Comparison of ENCODE assay signal across 9 cellular contexts in genomic region chr16:2907089-2907735, GRCh38. TPM values are rescaled to one million over a fixed set of nuclear protein-coding genes. Genes with fewer than 3 reads are reported as not detected.
DNase-seq lines count a peak whose midpoint lies in the region; ATAC-seq and TF ChIP-seq lines count a peak whose summit lies in the region.
"Not testable (repeated sequence)": the region's sequence is repeated elsewhere in the genome, so short reads cannot be mapped to it uniquely, and the experiment has no call there.
"Had no signal": no experiment of that assay in that cellular context is flagged by ENCODE, and none has a peak within 500 bp of the region (broad histone marks: within the 10 kb centered on the region; RNA-seq: fewer than 3 reads in every experiment).

No MANE protein-coding gene starts in this region.

- not testable (repeated sequence) for DNase-seq in CD14-positive monocyte (ENCODE audit: low spot score); HFF-Myc (ENCODE audit: extremely low read depth, low read depth)
- DNase-seq in NCI-H748 (lab: John Stamatoyannopoulos, UW; ENCODE audit: unreplicated experiment) (peak; percentile 47), activated B cell treated with CpG ODN at 0.5 μM for 24 hours (peak; percentile 42), amniotic stem cell (lab: John Stamatoyannopoulos, UW) (peak; percentile 20), fibroblast of pulmonary artery (ENCODE audit: low read depth) (peak; percentile 55), mesothelial cell of epicardium (ENCODE audit: low spot score in 2 of 2, unreplicated experiment in 2 of 2) (peak in 1 of 2 experiments; percentile 59)
- DNase-seq in stimulated activated CD4-positive, alpha-beta T cell treated with anti-CD3 and anti-CD28 coated beads, Interleukin-4, amount 100 ng/mL, for 24 hours, result peak; percentile 39

- POLR2A ChIA-PET in activated B cell treated with CpG ODN at 0.5 μM for 24 hours (lab: Charles Lee), result interaction anchor here (0.7 to 1.1 kb wide), 5 partner anchors 10 to 494 kb away, joined by 3 to 8 read pairs (median 3); partner anchors contain the start of genes ELOB, FLYWCH2, ZNF174 and ZSCAN32

- peaks cover 36% of the 10 kb centered on the region for H3K4me1 Mint-ChIP-seq in CD14-positive monocyte
- H3K4me1 Mint-ChIP-seq in activated B cell treated with CpG ODN at 0.5 μM for 24 hours, result peaks cover 34% of the 10 kb centered on the region
- peaks cover 16% of the 10 kb centered on the region for H3K4me1 Mint-ChIP-seq in mesothelial cell of epicardium

- not testable (repeated sequence) for H3K27me3 Mint-ChIP-seq in CD14-positive monocyte (ENCODE audit: low read depth in 3 of 3); activated B cell treated with CpG ODN at 0.5 μM for 24 hours; mesothelial cell of epicardium (ENCODE audit: low read depth)

- H3K36me3 Mint-ChIP-seq in CD14-positive monocyte; activated B cell treated with CpG ODN at 0.5 μM for 24 hours (ENCODE audit: low read depth); mesothelial cell of epicardium: not testable (repeated sequence)

- not testable (repeated sequence) for H3K4me3 Mint-ChIP-seq in CD14-positive monocyte, activated B cell treated with CpG ODN at 0.5 μM for 24 hours, mesothelial cell of epicardium

- TF ChIP-seq CTCF in CD14-positive monocyte (IDR thresholded peaks at IDR 0.05), result peak; percentile 73
- TF ChIP-seq CTCF in HFF-Myc (IDR thresholded peaks at IDR 0.05; ENCODE audit: low read depth, low read length, missing control alignments), result peak; percentile 34
- TF ChIP-seq CTCF in activated B cell treated with CpG ODN at 0.5 μM for 24 hours (IDR thresholded peaks at IDR 0.05), result not testable (repeated sequence)
- peak; percentile 33 for TF ChIP-seq CTCF in fibroblast of pulmonary artery (IDR thresholded peaks at IDR 0.05; ENCODE audit: low read length, missing control alignments)
- TF ChIP-seq CTCF in mesothelial cell of epicardium (IDR thresholded peaks at IDR 0.05; ENCODE audit: unreplicated experiment), result peak; percentile 50

- H3K27ac Mint-ChIP-seq in CD14-positive monocyte (peak overlapping the region in 3 of 7 donors; percentile 42 to 84 (median 70)), activated B cell treated with CpG ODN at 0.5 μM for 24 hours (peak overlapping the region; percentile 56)
- H3K27ac Mint-ChIP-seq in mesothelial cell of epicardium, result not testable (repeated sequence)

- not testable (repeated sequence) for H3K4me3 ChIP-seq in HFF-Myc (replicated peaks; ENCODE audit: low read depth, low read length); fibroblast of pulmonary artery (replicated peaks; ENCODE audit: low read depth, low read length)

- intact Hi-C loops in CD14-positive monocyte (cut with micrococcal nuclease), result not testable (repeated sequence)
- intact Hi-C loops in activated B cell treated with CpG ODN at 0.5 μM for 24 hours (cut with micrococcal nuclease), result loop anchor here (5.0 to 10.0 kb wide), 2 partner anchors 115 to 372 kb away; partner anchors contain the start of genes CEMP1, HCFC1R1, PDPK1 and THOC6

- H3K9me3 Mint-ChIP-seq in CD14-positive monocyte, activated B cell treated with CpG ODN at 0.5 μM for 24 hours, mesothelial cell of epicardium: not testable (repeated sequence)

- CTCF ChIA-PET in activated B cell treated with CpG ODN at 0.5 μM for 24 hours (lab: Charles Lee), result interaction anchor here (0.9 to 2.5 kb wide), 5 partner anchors 9 to 35 kb away, joined by 3 to 15 read pairs (median 8); partner anchors contain the start of gene FLYWCH2

- not testable (repeated sequence) for ATAC-seq in activated B cell treated with CpG ODN at 0.5 μM for 24 hours (ENCODE audit: low read depth)

RNA-seq across cellular contexts. Expression of gene FLYWCH1, which starts 4.5 kb away (rescaled TPM):
- 1 to 10 TPM; 5.0 to 7.1 TPM for polyA plus RNA-seq in CD14-positive monocyte
- total RNA-seq in activated B cell treated with CpG ODN at 0.5 μM for 24 hours (53.5 and 59.9 TPM in 2 replicates), mesothelial cell of epicardium (25.9 to 29.4 TPM (median 29.0 TPM) in 3 replicates)

RNA-seq across cellular contexts. Expression of gene FLYWCH2, which starts 24.2 kb away (rescaled TPM):
- polyA plus RNA-seq in CD14-positive monocyte, result 10 to 100 TPM; 10.9 to 12.7 TPM
- total RNA-seq in activated B cell treated with CpG ODN at 0.5 μM for 24 hours (19.4 and 20.3 TPM in 2 replicates), mesothelial cell of epicardium (26.3 to 28.6 TPM (median 28.3 TPM) in 3 replicates)

RNA-seq across cellular contexts. Expression of gene PRSS22, which starts 49.2 kb away (rescaled TPM):
- not detected for polyA plus RNA-seq in CD14-positive monocyte
- total RNA-seq in activated B cell treated with CpG ODN at 0.5 μM for 24 hours, result not detected in 2 replicates
- 22.8 to 25.1 TPM (median 24.9 TPM) in 3 replicates for total RNA-seq in mesothelial cell of epicardium
- total RNA-seq: LHCN-M2 had no signal

RNA-seq across cellular contexts. Expression of gene KREMEN2, which starts 56.9 kb away (rescaled TPM):
- polyA plus RNA-seq in CD14-positive monocyte, result not detected
- total RNA-seq in activated B cell treated with CpG ODN at 0.5 μM for 24 hours (1.3 and 1.7 TPM in 2 replicates), mesothelial cell of epicardium (27.3 to 30.5 TPM (median 29.1 TPM) in 3 replicates)

Comparison
In these comparisons a context has a peak if more than half of its experiments do, and no peak if none do; other contexts are left out.
1. RNA of gene PRSS22, which starts 49.2 kb away (total RNA-seq): 22.8 to 25.1 TPM in mesothelial cell of epicardium; not detected in activated B cell treated with CpG ODN at 0.5 μM for 24 hours; every median in the first group is over 10 times any median in the second.